In the genomic region with DNA sequence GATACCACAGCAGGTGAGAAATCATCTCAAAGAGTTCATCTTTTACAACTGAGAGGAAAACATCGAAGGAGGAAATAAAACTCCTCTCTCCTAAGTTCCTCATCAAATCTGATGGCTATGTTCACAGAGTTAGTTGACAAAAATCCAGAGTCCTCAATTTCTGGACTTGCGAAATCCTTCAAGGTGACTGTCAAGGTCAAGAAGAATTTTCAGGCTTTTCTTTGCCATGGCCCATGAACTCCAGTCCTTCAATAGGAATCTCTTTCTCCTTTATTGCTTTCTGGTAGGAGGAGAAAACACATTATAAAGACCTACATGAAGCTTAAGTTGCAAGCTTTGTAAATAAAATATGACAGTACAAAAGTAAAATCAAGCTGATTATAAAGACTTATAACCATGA, we compare ENCODE assay signal across 14 cellular contexts. TPM values are rescaled to one million over a fixed set of nuclear protein-coding genes. Genes with fewer than 3 reads are reported as not detected.
DNase-seq lines count a peak whose midpoint lies in the region; ATAC-seq and TF ChIP-seq lines count a peak whose summit lies in the region.
"Had no signal": no experiment of that assay in that cellular context is flagged by ENCODE, and none has a peak within 500 bp of the region (broad histone marks: within the 10 kb centered on the region; RNA-seq: fewer than 3 reads in every experiment).

No MANE protein-coding gene starts in this region.

- WGBS in SK-N-SH (ENCODE audit: low lambda C conversion rate): 82% methylated on average over 2 of the region's 2 CpGs
- WGBS in IMR-90 (ENCODE audit: extremely low coverage in 2 of 2, insufficient read length in 1 of 2), 2 experiments: no CpG with 5 or more reads among the region's 2 CpGs

- peak overlapping the region; percentile 31 for H3K27ac Mint-ChIP-seq in activated naive CD8-positive, alpha-beta T cell treated with anti-CD3 and anti-CD28 coated beads, Interleukin-2, amount 50 U/mL, for 24 hours
- H3K27ac Mint-ChIP-seq in nephron: peak overlapping the region in 2 of 3 experiments; percentile 87 to 96

- peaks cover 44% of the 10 kb centered on the region for H3K36me3 Mint-ChIP-seq in activated naive CD8-positive, alpha-beta T cell treated with anti-CD3 and anti-CD28 coated beads, Interleukin-2, amount 50 U/mL, for 24 hours (ENCODE audit: low read depth)
- peaks cover 34% of the 10 kb centered on the region for H3K36me3 Mint-ChIP-seq in nephron (ENCODE audit: low read depth)

- peaks cover 53% of the 10 kb centered on the region for H3K4me1 Mint-ChIP-seq in activated naive CD8-positive, alpha-beta T cell treated with anti-CD3 and anti-CD28 coated beads, Interleukin-2, amount 50 U/mL, for 24 hours
- H3K4me1 Mint-ChIP-seq in nephron: peaks cover 27% of the 10 kb centered on the region

- no peak overlapping the region for H2BK20ac ChIP-seq in IMR-90 (ENCODE audit: low read depth, low read length)

- H2AFZ ChIP-seq in SK-N-SH (ENCODE audit: low read depth) (no peak overlapping the region), IMR-90 (replicated peaks; ENCODE audit: low read length, poor library complexity) (no peak overlapping the region)

- peaks cover 17 to 51% of the 10 kb centered on the region in 2 experiments for H3K79me1 ChIP-seq in IMR-90 (ENCODE audit: low read depth in 1 of 2, low read length in 2 of 2)

- H3K18ac ChIP-seq in IMR-90 (ENCODE audit: low read depth, low read length): no peak overlapping the region

- H3K9me2 ChIP-seq in SK-N-SH: no peaks in the 10 kb centered on the region

- H2AK9ac ChIP-seq in IMR-90 (replicated peaks; ENCODE audit: low read depth, low read length, poor library complexity): no peak overlapping the region

- no peak overlapping the region for H4K5ac ChIP-seq in IMR-90 (ENCODE audit: low read depth, low read length)

- dilution Hi-C loops in IMR-90 (cut with HindIII; ENCODE audit: low sequenced_read_pairs, unreplicated experiment): no loop called here

- H3K23ac ChIP-seq in IMR-90 (ENCODE audit: low read depth, low read length): no peak overlapping the region

- no peak for ATAC-seq in SK-N-SH treated with all-trans-retinoic acid at 6 μM for 48 hours
- no peak for ATAC-seq in IMR-90 (ENCODE audit: low read depth)
- no peak for ATAC-seq in activated naive CD8-positive, alpha-beta T cell treated with anti-CD3 and anti-CD28 coated beads, Interleukin-2, amount 50 U/mL, for 24 hours

- H3K9me3 ChIP-seq in SK-N-SH (no peaks in the 10 kb centered on the region), IMR-90 (ENCODE audit: control insufficient read depth, insufficient read depth, low read length) (no peaks in the 10 kb centered on the region)

- H3K27me3 Mint-ChIP-seq in activated naive CD8-positive, alpha-beta T cell treated with anti-CD3 and anti-CD28 coated beads, Interleukin-2, amount 50 U/mL, for 24 hours: peaks cover 2% of the 10 kb centered on the region
- H3K27me3 Mint-ChIP-seq in nephron (ENCODE audit: low read depth): no peaks in the 10 kb centered on the region

- no peak overlapping the region for H3K56ac ChIP-seq in IMR-90 (ENCODE audit: extremely low read depth, insufficient read depth, low read length)

- H3K4me3 Mint-ChIP-seq in activated naive CD8-positive, alpha-beta T cell treated with anti-CD3 and anti-CD28 coated beads, Interleukin-2, amount 50 U/mL, for 24 hours: peak overlapping the region; percentile 99
- peak overlapping the region; percentile 95 to 99 (median 97) for H3K4me3 Mint-ChIP-seq in nephron

- TF ChIP-seq CTCF in SK-N-SH (IDR thresholded peaks at IDR 0.05): no peak
- TF ChIP-seq CTCF in IMR-90 (conservative IDR thresholded peaks at IDR 0.05; ENCODE audit: low read depth, low read length): no peak
- no peak for TF ChIP-seq CTCF in nephron (IDR thresholded peaks at IDR 0.05; ENCODE audit: unreplicated experiment in 3 of 3)

- TF ChIP-seq EP300 in SK-N-SH (IDR thresholded peaks at IDR 0.05; ENCODE audit: borderline replicate concordance in 1 of 2, low read depth in 1 of 2, low read length in 1 of 2): no peak

- no peak overlapping the region for H4K91ac ChIP-seq in IMR-90 (ENCODE audit: insufficient read depth, low read depth, low read length)

- H4K20me1 ChIP-seq in SK-N-SH (ENCODE audit: insufficient read depth) (0 out of 2 replicates have a peak, but pooled peaks cover 5% of the 10 kb centered on the region), IMR-90 (ENCODE audit: insufficient read depth, low read length) (peaks cover 8% of the 10 kb centered on the region; the same call in 1 of the 2 replicates)

- DNase-seq in SK-N-SH (no peak), IMR-90 (no peak), NCI-H2081 treated with DMSO at 0.1 percent for 48 hours (lab: John Stamatoyannopoulos, UW) (no peak)
- no peak for DNase-seq in activated naive CD8-positive, alpha-beta T cell treated with anti-CD3 and anti-CD28 coated beads, Interleukin-2, amount 50 U/mL, for 24 hours
- no peak for DNase-seq in stimulated activated CD8-positive, alpha-beta memory T cell treated with anti-CD3 and anti-CD28 coated beads, Interleukin-4, amount 100 ng/mL, for 48 hours
- DNase-seq in stimulated activated CD4-positive, alpha-beta T cell treated with anti-CD3 and anti-CD28 coated beads, Interleukin-2, amount 100 ng/mL, for 24 hours: no peak
- DNase-seq: 8988T; activated CD8-positive, alpha-beta memory T cell treated with anti-CD3 and anti-CD28 coated beads for 24 hours; caudate nucleus; KBM-7; NCI-H510A; SHP77 had no signal

- H3K9me3 Mint-ChIP-seq in activated naive CD8-positive, alpha-beta T cell treated with anti-CD3 and anti-CD28 coated beads, Interleukin-2, amount 50 U/mL, for 24 hours: no peaks in the 10 kb centered on the region
- no peaks in the 10 kb centered on the region for H3K9me3 Mint-ChIP-seq in nephron

- no peak overlapping the region for H2BK15ac ChIP-seq in IMR-90 (ENCODE audit: low read depth, low read length)

- H3K27me3 ChIP-seq in SK-N-SH (ENCODE audit: insufficient read depth): no peaks in the 10 kb centered on the region
- no peaks in the 10 kb centered on the region for H3K27me3 ChIP-seq in IMR-90 (ENCODE audit: control insufficient read depth, insufficient read depth, low read length)

- no peak overlapping the region for H4K8ac ChIP-seq in IMR-90 (ENCODE audit: low read depth in 2 of 2, low read length in 2 of 2)

- CTCF ChIA-PET in SK-N-SH (lab: Yijun Ruan, JAX) (interaction anchor here (1.2 to 1.9 kb wide), 3 partner anchors 8 to 143 kb away, joined by 3 to 6 read pairs (median 4); partner anchors contain the start of gene SIRT4), IMR-90 (lab: Yijun Ruan, JAX) (no interaction called here)

- peaks cover 37% of the 10 kb centered on the region for H3F3A ChIP-seq in SK-N-SH (replicated peaks; ENCODE audit: insufficient read depth)

- H3K4ac ChIP-seq in IMR-90 (ENCODE audit: low read depth, low read length): no peak overlapping the region

- H3K4me1 ChIP-seq in SK-N-SH (ENCODE audit: control insufficient read depth in 1 of 2, insufficient read depth in 2 of 2, low read depth in 1 of 2, low read length in 1 of 2): peaks cover 0 to 9% of the 10 kb centered on the region in 2 experiments; a peak in 3 of 4 replicates
- H3K4me1 ChIP-seq in IMR-90 (ENCODE audit: control insufficient read depth, insufficient read depth, low read length): peaks cover 7% of the 10 kb centered on the region

- no peak overlapping the region for H3K27ac ChIP-seq in SK-N-SH (ENCODE audit: low read depth in 2 of 2, low read length in 1 of 2)
- H3K27ac ChIP-seq in IMR-90 (ENCODE audit: insufficient read depth, low read length): no peak overlapping the region

- H2AK5ac ChIP-seq in IMR-90 (ENCODE audit: low read depth, low read length): no peak overlapping the region

- in situ Hi-C loops in IMR-90 (cut with MboI; ENCODE audit: low sequenced_read_pairs): loop anchor here (25.0 kb wide), 1 partner anchor 107 kb away; the partner anchor contains the start of gene PLA2G1B

- H3K9ac ChIP-seq in SK-N-SH (no peak overlapping the region), IMR-90 (ENCODE audit: low read depth, low read length) (no peak overlapping the region)

- POLR2A ChIA-PET in SK-N-SH (lab: Yijun Ruan, JAX) (interaction anchor here (0.7 kb wide), 1 partner anchor 14 kb away, joined by 3 read pairs; no protein-coding TSS in a partner anchor), IMR-90 (lab: Charles Lee; ENCODE audit: unreplicated experiment) (no interaction called here)

- no peak overlapping the region for H3K14ac ChIP-seq in IMR-90 (replicated peaks; ENCODE audit: low read depth, low read length)

- intact Hi-C loops in IMR-90 (cut with micrococcal nuclease): no loop called here

- peaks cover 97% of the 10 kb centered on the region for H3K79me2 ChIP-seq in SK-N-SH (ENCODE audit: insufficient read depth)

- peak overlapping the region; percentile 80 for H3K4me2 ChIP-seq in SK-N-SH
- H3K4me2 ChIP-seq in IMR-90 (ENCODE audit: low read depth, low read length): no peak overlapping the region

- BruUV-seq in IMR-90 (replicated peaks; lab: Mats Ljungman, UMichigan): no TSS peak

- TF ChIP-seq RAD21 in SK-N-SH (IDR thresholded peaks at IDR 0.05; ENCODE audit: low read length) (no peak), IMR-90 (IDR thresholded peaks at IDR 0.05; ENCODE audit: low read length) (no peak)

- H2BK120ac ChIP-seq in IMR-90 (ENCODE audit: low read depth, low read length): no peak overlapping the region

- H2BK5ac ChIP-seq in IMR-90 (ENCODE audit: low read depth, low read length, poor library complexity, severe bottlenecking): no peak overlapping the region

- no peak overlapping the region; a peak in 2 of 4 replicates for H3K4me3 ChIP-seq in SK-N-SH (ENCODE audit: low read depth in 2 of 2, low read length in 1 of 2)
- H3K4me3 ChIP-seq in IMR-90 (ENCODE audit: insufficient read depth, low read depth, low read length): no peak overlapping the region

- TF ChIP-seq POLR2A in IMR-90 (IDR thresholded peaks at IDR 0.05; ENCODE audit: low read depth, low read length): no peak

- H3K36me3 ChIP-seq in SK-N-SH (replicated peaks in 1 of 2; ENCODE audit: control insufficient read depth in 1 of 2, insufficient read depth in 2 of 2, low read length in 1 of 2): peaks cover 17 to 54% of the 10 kb centered on the region in 2 experiments
- peaks cover 13% of the 10 kb centered on the region for H3K36me3 ChIP-seq in IMR-90 (ENCODE audit: control insufficient read depth, insufficient read depth, low read length)

- H3K9me1 ChIP-seq in IMR-90 (ENCODE audit: insufficient read depth, low read length): no peaks in the 10 kb centered on the region

RNA-seq across cellular contexts. Expression of gene TRIAP1, which starts 1.5 kb away (rescaled TPM):
- polyA plus RNA-seq in SK-N-SH (2012; rRNA removed): 34.1 and 48.2 TPM in 2 replicates
- 61.6 and 81.5 TPM in 2 replicates for polyA plus RNA-seq in SK-N-SH (2012; cell fraction: cytosol; rRNA removed)
- 7.6 and 15.6 TPM in 2 replicates for polyA plus RNA-seq in SK-N-SH (2012; cell fraction: nucleus; rRNA removed)
- 19.2 and 45.5 TPM in 2 replicates for total RNA-seq in IMR-90 (2012; rRNA removed)
- polyA plus RNA-seq in IMR-90 (2012; rRNA removed): 23.2 and 32.3 TPM in 2 replicates
- 5.8 and 6.9 TPM in 2 replicates for polyA plus RNA-seq in IMR-90 (2012; cell fraction: cytosol; rRNA removed)
- polyA plus RNA-seq in IMR-90 (2012; cell fraction: nucleus; rRNA removed; ENCODE audit: low replicate concordance): 1.6 and 10.6 TPM in 2 replicates

RNA-seq across cellular contexts. Expression of gene GATC, which starts 1.6 kb away (rescaled TPM):
- 10.6 and 12.4 TPM in 2 replicates for polyA plus RNA-seq in SK-N-SH (2012; rRNA removed)
- 10.9 and 11.4 TPM in 2 replicates for polyA plus RNA-seq in SK-N-SH (2012; cell fraction: cytosol; rRNA removed)
- polyA plus RNA-seq in SK-N-SH (2012; cell fraction: nucleus; rRNA removed): 19.5 and 24.8 TPM in 2 replicates
- 15.6 and 16.5 TPM in 2 replicates for total RNA-seq in IMR-90 (2012; rRNA removed)
- polyA plus RNA-seq in IMR-90 (2012; rRNA removed): 7.6 and 8.7 TPM in 2 replicates
- 3.9 and 5.5 TPM in 2 replicates for polyA plus RNA-seq in IMR-90 (2012; cell fraction: cytosol; rRNA removed)
- polyA plus RNA-seq in IMR-90 (2012; cell fraction: nucleus; rRNA removed; ENCODE audit: low replicate concordance): 5.0 and 12.8 TPM in 2 replicates

RNA-seq across cellular contexts. Expression of gene COX6A1, which starts 6.8 kb away (rescaled TPM):
- polyA plus RNA-seq in SK-N-SH (2012; rRNA removed) (1,149 and 1,199 TPM in 2 replicates), IMR-90 (2012; rRNA removed) (541 and 664 TPM in 2 replicates)
- 571 and 799 TPM in 2 replicates for polyA plus RNA-seq in SK-N-SH (2012; cell fraction: cytosol; rRNA removed)
- polyA plus RNA-seq in SK-N-SH (2012; cell fraction: nucleus; rRNA removed): 370 and 664 TPM in 2 replicates
- 339 and 396 TPM in 2 replicates for total RNA-seq in IMR-90 (2012; rRNA removed)
- polyA plus RNA-seq in IMR-90 (2012; cell fraction: cytosol; rRNA removed): 1,474 and 2,112 TPM in 2 replicates
- polyA plus RNA-seq in IMR-90 (2012; cell fraction: nucleus; rRNA removed; ENCODE audit: low replicate concordance): 252 and 454 TPM in 2 replicates

RNA-seq across cellular contexts. Expression of gene SRSF9, which starts 24.9 kb away (rescaled TPM):
- 164 and 210 TPM in 2 replicates for polyA plus RNA-seq in SK-N-SH (2012; rRNA removed)
- 208 and 246 TPM in 2 replicates for polyA plus RNA-seq in SK-N-SH (2012; cell fraction: cytosol; rRNA removed)
- polyA plus RNA-seq in SK-N-SH (2012; cell fraction: nucleus; rRNA removed): 124 and 180 TPM in 2 replicates
- 102 and 196 TPM in 2 replicates for total RNA-seq in IMR-90 (2012; rRNA removed)
- 132 and 143 TPM in 2 replicates for polyA plus RNA-seq in IMR-90 (2012; rRNA removed)
- polyA plus RNA-seq in IMR-90 (2012; cell fraction: cytosol; rRNA removed): 145 and 193 TPM in 2 replicates
- polyA plus RNA-seq in IMR-90 (2012; cell fraction: nucleus; rRNA removed; ENCODE audit: low replicate concordance): 100 and 179 TPM in 2 replicates

RNA-seq across cellular contexts. Expression of gene DYNLL1, which starts 51.2 kb away (rescaled TPM):
- polyA plus RNA-seq in SK-N-SH (2012; rRNA removed): 596 and 607 TPM in 2 replicates
- 700 and 718 TPM in 2 replicates for polyA plus RNA-seq in SK-N-SH (2012; cell fraction: cytosol; rRNA removed)
- polyA plus RNA-seq in SK-N-SH (2012; cell fraction: nucleus; rRNA removed): 172 and 211 TPM in 2 replicates
- total RNA-seq in IMR-90 (2012; rRNA removed): 696 and 709 TPM in 2 replicates
- 627 and 663 TPM in 2 replicates for polyA plus RNA-seq in IMR-90 (2012; rRNA removed)
- polyA plus RNA-seq in IMR-90 (2012; cell fraction: cytosol; rRNA removed): 559 and 576 TPM in 2 replicates
- polyA plus RNA-seq in IMR-90 (2012; cell fraction: nucleus; rRNA removed; ENCODE audit: low replicate concordance): 164 and 313 TPM in 2 replicates
